Comparison of ENCODE assay signal across 8 cellular contexts in the genomic region with DNA sequence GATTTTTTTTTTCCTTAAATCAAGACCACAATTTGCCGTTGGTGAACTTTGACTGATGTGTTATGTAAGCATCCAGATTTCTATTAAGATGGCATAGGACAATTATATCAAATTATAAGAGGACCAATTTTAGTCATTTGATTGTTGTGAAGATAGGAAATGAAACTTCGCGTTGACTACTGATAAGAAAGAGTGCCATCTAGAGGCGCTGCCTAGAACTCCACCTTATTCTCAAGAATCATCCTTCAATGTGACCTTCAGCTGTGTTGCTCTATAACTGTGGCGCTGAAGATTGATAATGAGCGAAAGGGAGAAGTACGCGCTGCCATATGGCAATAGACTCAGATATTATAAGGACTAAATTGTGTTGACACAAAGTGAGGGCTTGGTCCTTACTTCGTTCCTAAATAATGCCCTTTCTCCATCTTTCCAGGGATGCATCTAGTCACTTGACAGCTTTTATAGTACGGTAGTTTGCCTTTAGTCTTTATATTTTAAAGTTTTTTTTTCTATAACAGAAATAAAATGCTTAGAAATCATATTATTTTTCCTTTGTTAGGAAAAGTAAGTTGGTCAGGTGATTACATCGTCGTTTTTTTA.
DNase-seq lines count a peak whose midpoint lies in the region; ATAC-seq, FAIRE-seq and TF ChIP-seq lines count a peak whose summit lies in the region.

No MANE protein-coding gene starts in this region.

- no peak overlapping the region for H3K14ac ChIP-seq in H1 (ENCODE audit: insufficient read length)

- H2AK5ac ChIP-seq in H1 (ENCODE audit: low read depth, low read length) = no peak overlapping the region

- peaks cover 5 to 6% of the 10 kb centered on the region in 2 donors for H3K27me3 Mint-ChIP-seq in natural killer cell (ENCODE audit: low read depth in 2 of 2)

- DNase-seq in DMS153 (lab: John Stamatoyannopoulos, UW) (peak; percentile 8), NB4 (ENCODE audit: low read depth) (peak; percentile 61), SK-MEL-5 (ENCODE audit: low read depth, low spot score) (peak; percentile 68), H1 (ENCODE audit: low read depth in 1 of 2, low spot score in 2 of 2) (peak in 1 of 2 experiments; percentile 72), natural killer cell (no peak)
- no peak for DNase-seq in central memory CD4-positive, alpha-beta T cell
- no peak for DNase-seq in stimulated activated naive CD4-positive, alpha-beta T cell (lab: John Stamatoyannopoulos, UW)

- no peak overlapping the region for H4K91ac ChIP-seq in H1 (replicated peaks; ENCODE audit: insufficient read length, low read length)

- intact Hi-C loops in natural killer cell (cut with micrococcal nuclease) = loop anchor here (2.0 kb wide), 1 partner anchor 920 kb away; no protein-coding TSS in a partner anchor

- no peak overlapping the region for H2BK12ac ChIP-seq in H1 (ENCODE audit: low read depth, low read length)

- peak; percentile 60 to 65 for TF ChIP-seq RAD21 in H1 (IDR thresholded peaks at IDR 0.05 in 1 of 2, conservative IDR thresholded peaks at IDR 0.05 in 1 of 2; ENCODE audit: low read depth in 2 of 2, low read length in 2 of 2)

- no peak overlapping the region for H3K56ac ChIP-seq in H1 (replicated peaks; ENCODE audit: insufficient read length, low read depth, low read length)

- H2BK5ac ChIP-seq in H1 (ENCODE audit: low read depth, low read length) = no peak overlapping the region

- CTCF ChIA-PET in H1 (lab: Charles Lee; ENCODE audit: partially characterized antibody) = interaction anchor here (0.7 to 7.5 kb wide), 33 partner anchors 10 to 722 kb away, joined by 3 to 65 read pairs (median 5); no protein-coding TSS in a partner anchor

- no peaks in the 10 kb centered on the region for H3K27me3 ChIP-seq in H1 (replicated peaks in 1 of 4; ENCODE audit: control insufficient read depth in 3 of 4, extremely low read depth in 1 of 4, insufficient read depth in 3 of 4, low read length in 3 of 4)

- H3K4ac ChIP-seq in H1 (replicated peaks; ENCODE audit: insufficient read length, low read depth, low read length) = no peak overlapping the region

- H3K79me1 ChIP-seq in H1 (ENCODE audit: low read depth, low read length) = no peaks in the 10 kb centered on the region

- in situ Hi-C loops in SK-MEL-5 (cut with HindIII; ENCODE audit: low pct_unique_long_range_greater_than_20kb, low sequenced_read_pairs) = no loop called here

- H2BK15ac ChIP-seq in H1 (ENCODE audit: low read length) = no peak overlapping the region

- H3K9me3 ChIP-seq in H1 (ENCODE audit: insufficient read depth in 2 of 2, low read depth in 1 of 2, low read length in 1 of 2) = no peaks in the 10 kb centered on the region

- H3K4me3 ChIP-seq in NB4 (ENCODE audit: low read depth, low read length) (no peak overlapping the region), H1 (ENCODE audit: extremely low read depth in 1 of 4, insufficient read depth in 2 of 4, low read depth in 3 of 4, low read length in 4 of 4) (no peak overlapping the region)

- no peak overlapping the region for H3K27ac ChIP-seq in H1 (ENCODE audit: low read depth, low read length)

- no peak overlapping the region for H3K4me3 Mint-ChIP-seq in natural killer cell

- H2BK20ac ChIP-seq in H1 (ENCODE audit: low read length) = no peak overlapping the region

- POLR2A ChIA-PET in H1 (lab: Charles Lee; ENCODE audit: partially characterized antibody) = interaction anchor here (0.7 kb wide), 2 partner anchors 48 to 688 kb away, joined by 3 read pairs; no protein-coding TSS in a partner anchor

- H3K9me3 Mint-ChIP-seq in natural killer cell = no peaks in the 10 kb centered on the region

- 39% methylated on average over 12 of the region's 12 CpGs; no CpG with 5 or more reads in 1 of the 2 experiments for WGBS in H1 (ENCODE audit: extremely low coverage in 1 of 2, insufficient coverage in 1 of 2, insufficient read length in 1 of 2, insufficient replicate concordance in 2 of 2, low coverage in 1 of 2, low lambda C conversion rate in 2 of 2, missing lambda C conversion rate in 1 of 2), 2 experiments

- H2AFZ ChIP-seq in H1 (ENCODE audit: low read length) = no peak overlapping the region; the same call in 1 of the 2 replicates

- H3K4me1 Mint-ChIP-seq in natural killer cell = peaks cover 4 to 5% of the 10 kb centered on the region in 2 donors

- no peak overlapping the region for H3K4me2 ChIP-seq in H1 (ENCODE audit: insufficient read depth in 1 of 2, low read depth in 2 of 2, low read length in 2 of 2)

- no peak overlapping the region for H4K5ac ChIP-seq in H1 (ENCODE audit: insufficient read length, low read depth, low read length)

- H3K23ac ChIP-seq in H1 (ENCODE audit: insufficient read length) = no peak overlapping the region

- no peak overlapping the region for H3K18ac ChIP-seq in H1 (ENCODE audit: extremely low read depth, low read length)

- peak; percentile 84 for FAIRE-seq in H1 (lab: Jason Lieb, UNC)

- no peak for TF ChIP-seq POLR2A in NB4 (IDR thresholded peaks at IDR 0.05; ENCODE audit: extremely low read depth, insufficient read length)
- TF ChIP-seq POLR2A in H1 (IDR thresholded peaks at IDR 0.05; ENCODE audit: control extremely low read depth in 1 of 2, low read depth in 2 of 2, low read length in 2 of 2) = no peak

- H4K8ac ChIP-seq in H1 (ENCODE audit: extremely low read depth, insufficient read depth, low read length) = no peak overlapping the region

- no peaks in the 10 kb centered on the region for H4K20me1 ChIP-seq in H1 (replicated peaks in 1 of 2; ENCODE audit: control insufficient read depth in 1 of 2, insufficient read depth in 2 of 2, low read length in 2 of 2)

- ATAC-seq in GM21526 (IDR thresholded peaks at IDR 0.05; ENCODE audit: low FRiP score, unreplicated experiment) = peak; percentile 71
- ATAC-seq in natural killer cell = peak; percentile 47 to 74 (median 62)

- peak; percentile 61 for TF ChIP-seq CTCF in NB4 (IDR thresholded peaks at IDR 0.05; ENCODE audit: low read depth, low read length)
- peak in 2 of 3 experiments; percentile 54 to 70; a peak in 3 of 4 replicates for TF ChIP-seq CTCF in H1 (IDR thresholded peaks at IDR 0.05; ENCODE audit: control extremely low read depth in 1 of 3, insufficient read depth in 1 of 3, low read depth in 1 of 3, low read length in 3 of 3)
- peak; percentile 83 for TF ChIP-seq CTCF in natural killer cell (IDR thresholded peaks at IDR 0.05)

- no peaks in the 10 kb centered on the region for H3K4me1 ChIP-seq in H1 (replicated peaks in 1 of 4; ENCODE audit: control insufficient read depth in 3 of 4, insufficient read depth in 4 of 4, low read length in 3 of 4)

- no peaks in the 10 kb centered on the region for H3K36me3 Mint-ChIP-seq in natural killer cell

- no peaks in the 10 kb centered on the region for H3K36me3 ChIP-seq in H1 (ENCODE audit: control insufficient read depth in 2 of 4, insufficient read depth in 4 of 4, low read length in 3 of 4)

- H3K9ac ChIP-seq in H1 (replicated peaks in 1 of 4; ENCODE audit: extremely low read depth in 1 of 4, low read depth in 3 of 4, low read length in 3 of 4) = no peak overlapping the region

- H2BK120ac ChIP-seq in H1 (replicated peaks; ENCODE audit: low read depth, low read length) = no peak overlapping the region

- no peaks in the 10 kb centered on the region for H3K23me2 ChIP-seq in H1 (ENCODE audit: low read depth, low read length)

- H3K27ac Mint-ChIP-seq in natural killer cell = no peak overlapping the region

- TF ChIP-seq EP300 in H1 (IDR thresholded peaks at IDR 0.05; ENCODE audit: borderline replicate concordance in 1 of 2, low read depth in 2 of 2, low read length in 2 of 2) = no peak

- H3K79me2 ChIP-seq in H1 (ENCODE audit: control insufficient read depth in 1 of 2, insufficient read depth in 2 of 2, low read length in 2 of 2) = no peaks in the 10 kb centered on the region

TF ChIP-seq in H1, 55 proteins besides CTCF, POLR2A, EP300 and RAD21 (continues in another document):
- TF ChIP-seq YY1 (IDR thresholded peaks at IDR 0.05; ENCODE audit: low read depth, low read length) (no peak), E2F6 (IDR thresholded peaks at IDR 0.05) (no peak), BACH1 (IDR thresholded peaks at IDR 0.05; ENCODE audit: low read length) (no peak), MAFK (IDR thresholded peaks at IDR 0.05; ENCODE audit: low read depth, low read length) (no peak), POU5F1 (IDR thresholded peaks at IDR 0.05; ENCODE audit: low read depth, low read length) (no peak), CBX8 (IDR thresholded peaks at IDR 0.05; ENCODE audit: borderline replicate concordance, low read depth, low read length) (no peak), BCL11A (IDR thresholded peaks at IDR 0.05; ENCODE audit: low read depth in 2 of 2, low read length in 2 of 2) (no peak), EZH2 (IDR thresholded peaks at IDR 0.05; ENCODE audit: low read depth, low read length, severe bottlenecking) (no peak), RFX5 (IDR thresholded peaks at IDR 0.05; ENCODE audit: borderline replicate concordance, low read depth, low read length) (no peak), RNF2 (IDR thresholded peaks at IDR 0.05; ENCODE audit: borderline replicate concordance, low read depth, low read length, missing control alignments, poor library complexity, severe bottlenecking) (no peak), PHF8 (conservative IDR thresholded peaks at IDR 0.05; ENCODE audit: low read depth, low read length) (no peak), SIX5 (IDR thresholded peaks at IDR 0.05; ENCODE audit: low read depth, low read length) (no peak), RBBP5 (IDR thresholded peaks at IDR 0.05; ENCODE audit: borderline replicate concordance, low read depth, low read length) (no peak), HDAC2 (IDR thresholded peaks at IDR 0.05; ENCODE audit: borderline replicate concordance in 1 of 2, low read depth in 2 of 2, low read length in 2 of 2) (no peak), USF2 (IDR thresholded peaks at IDR 0.05; ENCODE audit: low read length) (no peak), JUN (IDR thresholded peaks at IDR 0.05; ENCODE audit: low read depth, low read length) (no peak)

Comparison
In these comparisons a context has a peak if more than half of its experiments do, and no peak if none do; other contexts are left out.
1. DNase-seq: peak in DMS153 (single experiment), NB4 (single experiment) and SK-MEL-5 (single experiment); none in natural killer cell (single experiment), central memory CD4-positive, alpha-beta T cell (single experiment) and stimulated activated naive CD4-positive, alpha-beta T cell (0 of 6).
2. Peak in every context shown above with its lines, with median percentiles within 50 percentile points of each other: CTCF ChIP-seq.